In the genomic region with DNA sequence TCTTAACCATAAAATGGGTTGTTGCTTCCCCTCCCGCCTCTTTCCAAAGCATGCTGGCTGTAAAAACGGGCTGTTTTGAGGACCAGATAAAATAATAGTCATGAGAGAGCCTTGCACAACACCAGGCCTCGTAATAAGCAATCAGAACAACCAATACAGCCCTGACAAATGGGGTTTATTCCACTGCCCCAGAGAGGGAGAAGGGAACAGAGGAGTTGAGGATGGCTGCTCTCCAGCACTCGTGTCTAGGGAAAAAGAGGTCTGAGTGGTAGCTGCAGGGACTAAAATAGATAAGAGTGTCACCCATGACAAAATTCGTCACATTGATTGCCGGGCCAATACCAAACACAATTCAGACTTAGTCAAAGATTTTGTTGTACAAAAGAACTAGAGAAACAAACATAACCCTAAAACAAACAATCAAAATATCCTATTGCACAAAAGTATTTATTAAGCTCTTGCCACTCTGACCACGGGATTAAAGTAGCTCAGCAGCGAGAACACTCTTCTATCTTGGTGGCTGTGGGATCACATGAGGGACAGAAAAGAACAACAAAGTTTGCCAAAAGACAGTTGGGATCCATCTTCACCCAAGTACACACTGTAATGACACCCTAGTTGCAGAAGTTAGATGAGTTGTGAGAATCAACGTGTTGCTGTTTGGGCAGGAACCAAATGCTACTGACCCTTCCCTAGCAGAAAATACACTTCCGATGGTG, we compare ENCODE assay signal across 1 cellular context.
TF ChIP-seq lines count a peak whose summit lies in the region.

No MANE protein-coding gene starts in this region.

TF ChIP-seq in liver, 16 proteins besides CTCF, POLR2A, EP300 and RAD21 (continued from another document):
- TF ChIP-seq, protein P1, sequence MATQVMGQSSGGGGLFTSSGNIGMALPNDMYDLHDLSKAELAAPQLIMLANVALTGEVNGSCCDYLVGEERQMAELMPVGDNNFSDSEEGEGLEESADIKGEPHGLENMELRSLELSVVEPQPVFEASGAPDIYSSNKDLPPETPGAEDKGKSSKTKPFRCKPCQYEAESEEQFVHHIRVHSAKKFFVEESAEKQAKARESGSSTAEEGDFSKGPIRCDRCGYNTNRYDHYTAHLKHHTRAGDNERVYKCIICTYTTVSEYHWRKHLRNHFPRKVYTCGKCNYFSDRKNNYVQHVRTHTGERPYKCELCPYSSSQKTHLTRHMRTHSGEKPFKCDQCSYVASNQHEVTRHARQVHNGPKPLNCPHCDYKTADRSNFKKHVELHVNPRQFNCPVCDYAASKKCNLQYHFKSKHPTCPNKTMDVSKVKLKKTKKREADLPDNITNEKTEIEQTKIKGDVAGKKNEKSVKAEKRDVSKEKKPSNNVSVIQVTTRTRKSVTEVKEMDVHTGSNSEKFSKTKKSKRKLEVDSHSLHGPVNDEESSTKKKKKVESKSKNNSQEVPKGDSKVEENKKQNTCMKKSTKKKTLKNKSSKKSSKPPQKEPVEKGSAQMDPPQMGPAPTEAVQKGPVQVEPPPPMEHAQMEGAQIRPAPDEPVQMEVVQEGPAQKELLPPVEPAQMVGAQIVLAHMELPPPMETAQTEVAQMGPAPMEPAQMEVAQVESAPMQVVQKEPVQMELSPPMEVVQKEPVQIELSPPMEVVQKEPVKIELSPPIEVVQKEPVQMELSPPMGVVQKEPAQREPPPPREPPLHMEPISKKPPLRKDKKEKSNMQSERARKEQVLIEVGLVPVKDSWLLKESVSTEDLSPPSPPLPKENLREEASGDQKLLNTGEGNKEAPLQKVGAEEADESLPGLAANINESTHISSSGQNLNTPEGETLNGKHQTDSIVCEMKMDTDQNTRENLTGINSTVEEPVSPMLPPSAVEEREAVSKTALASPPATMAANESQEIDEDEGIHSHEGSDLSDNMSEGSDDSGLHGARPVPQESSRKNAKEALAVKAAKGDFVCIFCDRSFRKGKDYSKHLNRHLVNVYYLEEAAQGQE (IDR thresholded peaks at IDR 0.05): peak; percentile 22
- TF ChIP-seq YY1 (IDR thresholded peaks at IDR 0.05): peak; percentile 11
